In the genomic region with DNA sequence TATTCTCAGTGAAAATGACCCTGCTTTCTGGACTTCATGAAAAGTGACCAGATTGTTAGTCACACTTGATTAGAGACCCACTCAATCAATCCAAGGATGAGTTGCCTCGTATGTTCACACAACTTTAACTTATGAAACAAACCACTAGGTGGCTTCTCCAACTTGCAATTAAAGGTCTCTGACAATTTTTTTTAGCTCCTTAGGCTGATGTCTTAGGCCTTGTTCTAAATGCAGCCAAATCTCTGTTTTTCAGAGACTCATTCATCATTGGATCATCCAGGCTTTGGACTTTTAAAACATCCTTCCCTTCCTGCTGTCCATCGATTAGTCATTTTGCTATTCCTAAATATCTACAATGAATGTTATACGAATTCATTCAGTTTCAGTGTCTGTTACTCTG, we compare ENCODE assay signal across 8 cellular contexts.
DNase-seq lines count a peak whose midpoint lies in the region; ATAC-seq and TF ChIP-seq lines count a peak whose summit lies in the region.

No MANE protein-coding gene starts in this region.

- H3K56ac ChIP-seq in mesendoderm (ENCODE audit: low read length), result no peak overlapping the region

- DNase-seq in CD14-positive monocyte (ENCODE audit: low spot score) (no peak), NCI-H1694 treated with DMSO at 0.1 percent for 48 hours (lab: John Stamatoyannopoulos, UW) (peak; percentile 50), brain microvascular endothelial cell (peak; percentile 38), mesendoderm (peak; percentile 77), cortex of kidney (lab: John Stamatoyannopoulos, UW) (no peak)
- DNase-seq in stimulated activated CD4-positive, alpha-beta T cell treated with anti-CD3 and anti-CD28 coated beads, Interleukin-4, amount 100 ng/mL, for 1 hour, result no peak

- peaks cover 0 to 3% (median 0%) of the 10 kb centered on the region in 7 donors for H3K9me3 Mint-ChIP-seq in CD14-positive monocyte

- H2BK120ac ChIP-seq in mesendoderm (ENCODE audit: low read depth, low read length), result no peak overlapping the region

- H4K8ac ChIP-seq in mesendoderm (ENCODE audit: low read depth, low read length), result no peak overlapping the region

- H3K4ac ChIP-seq in mesendoderm (ENCODE audit: low read depth, low read length), result no peak overlapping the region

- no peaks in the 10 kb centered on the region for H3K27me3 ChIP-seq in brain microvascular endothelial cell (replicated peaks)
- H3K27me3 ChIP-seq in mesendoderm (ENCODE audit: insufficient read depth, low read length, poor library complexity), result no peaks in the 10 kb centered on the region

- H3K36me3 Mint-ChIP-seq in CD14-positive monocyte, result peaks cover 10% of the 10 kb centered on the region in 2 donors

- WGBS in mesendoderm (ENCODE audit: extremely low coverage, insufficient coverage, low lambda C conversion rate), result no CpG with 5 or more reads among the region's 3 CpGs

- no peak overlapping the region for H3K27ac Mint-ChIP-seq in CD14-positive monocyte

- in situ Hi-C loops in brain microvascular endothelial cell (cut with HindIII; ENCODE audit: low pct_ligation_motif_present, low sequenced_read_pairs), result no loop called here

- no peak for TF ChIP-seq POLR2A in GM18505 (IDR thresholded peaks at IDR 0.05; ENCODE audit: borderline replicate concordance, extremely low read depth, insufficient read depth, insufficient read length)

- H3K9ac ChIP-seq in mesendoderm (ENCODE audit: low read length), result no peak overlapping the region

- H3K27ac ChIP-seq in brain microvascular endothelial cell (no peak overlapping the region), mesendoderm (ENCODE audit: low read depth, low read length) (no peak overlapping the region)

- H3K4me3 ChIP-seq in brain microvascular endothelial cell (ENCODE audit: low read depth, low read length) (no peak overlapping the region), mesendoderm (ENCODE audit: low read length) (no peak overlapping the region)

- no peak overlapping the region for H2BK15ac ChIP-seq in mesendoderm (replicated peaks; ENCODE audit: low read depth)

- H3K79me2 ChIP-seq in mesendoderm (ENCODE audit: control insufficient read depth, insufficient read depth, low read length), result no peaks in the 10 kb centered on the region

- intact Hi-C loops in CD14-positive monocyte (cut with micrococcal nuclease), result no loop called here

- H3K4me1 ChIP-seq in mesendoderm (ENCODE audit: control insufficient read depth, low read depth, low read length), result no peaks in the 10 kb centered on the region

- no peak overlapping the region for H2BK5ac ChIP-seq in mesendoderm (ENCODE audit: low read length)

- H3K36me3 ChIP-seq in brain microvascular endothelial cell (replicated peaks) (no peaks in the 10 kb centered on the region), mesendoderm (ENCODE audit: control insufficient read depth, insufficient read depth, low read length) (no peaks in the 10 kb centered on the region)

- H3K79me1 ChIP-seq in mesendoderm (ENCODE audit: low read length), result peaks cover 2% of the 10 kb centered on the region

- no peak overlapping the region for H3K4me2 ChIP-seq in mesendoderm (ENCODE audit: low read length)

- ATAC-seq in GM18505 (IDR thresholded peaks at IDR 0.05; ENCODE audit: unreplicated experiment) (peak; percentile 84), HG02759 (IDR thresholded peaks at IDR 0.05; ENCODE audit: unreplicated experiment) (peak; percentile 82)

- peaks cover 0 to 2% (median 2%) of the 10 kb centered on the region in 3 donors for H3K27me3 Mint-ChIP-seq in CD14-positive monocyte (ENCODE audit: low read depth in 3 of 3)

- H2AK5ac ChIP-seq in mesendoderm (ENCODE audit: low read length), result no peak overlapping the region

- peak; percentile 42 for TF ChIP-seq CTCF in CD14-positive monocyte (IDR thresholded peaks at IDR 0.05)
- TF ChIP-seq CTCF in brain microvascular endothelial cell (IDR thresholded peaks at IDR 0.05; ENCODE audit: low read depth, low read length, missing control alignments), result peak; percentile 50

- no peak overlapping the region for H3K23ac ChIP-seq in mesendoderm (ENCODE audit: low read length)

- no peak overlapping the region for H3K18ac ChIP-seq in mesendoderm (ENCODE audit: low read length)

- peaks cover 8% of the 10 kb centered on the region for H3K4me1 Mint-ChIP-seq in CD14-positive monocyte

- H4K5ac ChIP-seq in mesendoderm (ENCODE audit: low read length), result no peak overlapping the region

- H3K4me3 Mint-ChIP-seq in CD14-positive monocyte, result no peak overlapping the region

Comparison
In these comparisons a context has a peak if more than half of its experiments do, and no peak if none do; other contexts are left out.
1. DNase-seq: peak in NCI-H1694 treated with DMSO at 0.1 percent for 48 hours (single experiment), brain microvascular endothelial cell (single experiment) and mesendoderm (single experiment); none in CD14-positive monocyte (single experiment), cortex of kidney (single experiment) and stimulated activated CD4-positive, alpha-beta T cell treated with anti-CD3 and anti-CD28 coated beads, Interleukin-4, amount 100 ng/mL, for 1 hour (single experiment).